In genomic region chr4:133149364-133149695, GRCh38 we compare ENCODE assay signal across 10 cellular contexts. TPM values are rescaled to one million over a fixed set of nuclear protein-coding genes. Genes with fewer than 3 reads are reported as not detected.
A peak's percentile ranks its signal among the peaks of the same experiment; 100 is the strongest.
DNase-seq lines count a peak whose midpoint lies in the region; ATAC-seq and TF ChIP-seq lines count a peak whose summit lies in the region.
"Had no signal": no experiment of that assay in that cellular context is flagged by ENCODE, and none has a peak within 500 bp of the region (broad histone marks: within the 10 kb centered on the region; RNA-seq: fewer than 3 reads in every experiment).

No MANE protein-coding gene starts in this region.

- H3K36me3 Mint-ChIP-seq in progenitor cell of endocrine pancreas (ENCODE audit: insufficient read depth): no peaks in the 10 kb centered on the region

- intact Hi-C loops in esophagus muscularis mucosa (cut with DNase I): no loop called here

- no peak for TF ChIP-seq POLR2A in esophagus muscularis mucosa (IDR thresholded peaks at IDR 0.05; ENCODE audit: low read depth)

- no peak for TF ChIP-seq RAD21 in SK-N-SH (IDR thresholded peaks at IDR 0.05; ENCODE audit: low read length)

- POLR2A ChIA-PET in SK-N-SH (lab: Yijun Ruan, JAX): no interaction called here

- peak overlapping the region; percentile 33 to 73 (median 67) for H3K4me2 ChIP-seq in BLaER1 treated with 17β-estradiol and CSF1 and Interleukin-3, amounts not matched to agents 10 nM and 100 nM
- H3K4me2 ChIP-seq in SK-N-SH: peak overlapping the region; percentile 82
- no peak overlapping the region for H3K4me2 ChIP-seq in Karpas-422 (ENCODE audit: low read depth, low read length, poor library complexity, severe bottlenecking)

- no peaks in the 10 kb centered on the region for H3K9me3 Mint-ChIP-seq in progenitor cell of endocrine pancreas (ENCODE audit: low read depth)

- no peak overlapping the region for H3K27ac ChIP-seq in BLaER1 treated with 17β-estradiol and CSF1 and Interleukin-3, amounts not matched to agents 10 nM and 100 nM
- H3K27ac ChIP-seq in SK-N-SH (ENCODE audit: low read depth in 2 of 2, low read length in 1 of 2) (no peak overlapping the region), esophagus muscularis mucosa (replicated peaks in 1 of 4) (no peak overlapping the region), Karpas-422 (ENCODE audit: low read length) (no peak overlapping the region)

- H3K9me2 ChIP-seq in SK-N-SH (no peaks in the 10 kb centered on the region), Karpas-422 (replicated peaks; ENCODE audit: insufficient read depth, low read length) (no peaks in the 10 kb centered on the region)

- peaks cover 5% of the 10 kb centered on the region for H3F3A ChIP-seq in SK-N-SH (replicated peaks; ENCODE audit: insufficient read depth)

- no peaks in the 10 kb centered on the region; a peak in 1 of 22 replicates for H4K20me1 ChIP-seq in BLaER1 treated with 17β-estradiol and CSF1 and Interleukin-3, amounts not matched to agents 10 nM and 100 nM
- no peaks in the 10 kb centered on the region for H4K20me1 ChIP-seq in SK-N-SH (ENCODE audit: insufficient read depth)
- no peaks in the 10 kb centered on the region for H4K20me1 ChIP-seq in Karpas-422 (ENCODE audit: insufficient read depth, low read depth, low read length)

- peaks cover 89% of the 10 kb centered on the region for H3K27me3 Mint-ChIP-seq in progenitor cell of endocrine pancreas

- TF ChIP-seq CTCF in SK-N-SH (IDR thresholded peaks at IDR 0.05): no peak
- TF ChIP-seq CTCF in esophagus muscularis mucosa (IDR thresholded peaks at IDR 0.05): no peak
- no peak for TF ChIP-seq CTCF in progenitor cell of endocrine pancreas (IDR thresholded peaks at IDR 0.05; ENCODE audit: unreplicated experiment)

- H3K36me3 ChIP-seq in BLaER1 treated with 17β-estradiol and CSF1 and Interleukin-3, amounts not matched to agents 10 nM and 100 nM: no peaks in the 10 kb centered on the region
- H3K36me3 ChIP-seq in SK-N-SH (replicated peaks in 1 of 2; ENCODE audit: control insufficient read depth in 1 of 2, insufficient read depth in 2 of 2, low read length in 1 of 2): no peaks in the 10 kb centered on the region
- no peaks in the 10 kb centered on the region for H3K36me3 ChIP-seq in esophagus muscularis mucosa
- no peaks in the 10 kb centered on the region for H3K36me3 ChIP-seq in Karpas-422 (ENCODE audit: insufficient read depth, low read length)

- H3K27me3 ChIP-seq in BLaER1 treated with 17β-estradiol and CSF1 and Interleukin-3, amounts not matched to agents 10 nM and 100 nM: peaks cover 30 to 49% (median 42%) of the 10 kb centered on the region in 11 experiments
- H3K27me3 ChIP-seq in SK-N-SH (ENCODE audit: insufficient read depth) (peaks cover 74% of the 10 kb centered on the region), esophagus muscularis mucosa (peaks cover 6 to 61% (median 28%) of the 10 kb centered on the region in 4 donors), Karpas-422 (ENCODE audit: low read length) (no peaks in the 10 kb centered on the region)

- peaks cover 9 to 23% (median 16%) of the 10 kb centered on the region in 10 experiments; a peak in 16 of 20 replicates for H3K4me1 ChIP-seq in BLaER1 treated with 17β-estradiol and CSF1 and Interleukin-3, amounts not matched to agents 10 nM and 100 nM
- H3K4me1 ChIP-seq in SK-N-SH (ENCODE audit: control insufficient read depth in 1 of 2, insufficient read depth in 2 of 2, low read depth in 1 of 2, low read length in 1 of 2) (peaks cover 0 to 18% of the 10 kb centered on the region in 2 experiments; a peak in 2 of 4 replicates), esophagus muscularis mucosa (peaks cover 62 to 75% (median 73%) of the 10 kb centered on the region in 4 donors), Karpas-422 (ENCODE audit: low read length) (no peaks in the 10 kb centered on the region)

- peak overlapping the region in 6 of 11 experiments; percentile 8 to 46 (median 34); a peak in 4 of 22 replicates for H3K9ac ChIP-seq in BLaER1 treated with 17β-estradiol and CSF1 and Interleukin-3, amounts not matched to agents 10 nM and 100 nM
- no peak overlapping the region for H3K9ac ChIP-seq in SK-N-SH
- no peak overlapping the region for H3K9ac ChIP-seq in Karpas-422 (ENCODE audit: low read length)

- TF ChIP-seq EP300 in SK-N-SH (IDR thresholded peaks at IDR 0.05; ENCODE audit: borderline replicate concordance in 1 of 2, low read depth in 1 of 2, low read length in 1 of 2) (no peak), esophagus muscularis mucosa (IDR thresholded peaks at IDR 0.05) (no peak)

- peak overlapping the region; percentile 40 to 66 (median 55) for H3K4me3 ChIP-seq in BLaER1 treated with 17β-estradiol and CSF1 and Interleukin-3, amounts not matched to agents 10 nM and 100 nM
- peak overlapping the region; percentile 47 to 59 for H3K4me3 ChIP-seq in SK-N-SH (ENCODE audit: low read depth in 2 of 2, low read length in 1 of 2)
- peak overlapping the region; percentile 51 to 62 (median 56) for H3K4me3 ChIP-seq in esophagus muscularis mucosa
- H3K4me3 ChIP-seq in Karpas-422 (ENCODE audit: low read length): no peak overlapping the region

- peaks cover 52% of the 10 kb centered on the region for H3K4me1 Mint-ChIP-seq in progenitor cell of endocrine pancreas (ENCODE audit: low read depth)

- peak overlapping the region; percentile 71; the same call in 1 of the 2 replicates for H2AFZ ChIP-seq in SK-N-SH (ENCODE audit: low read depth)
- H2AFZ ChIP-seq in Karpas-422 (ENCODE audit: low read length): no peak overlapping the region

- peaks cover 55 to 66% (median 61%) of the 10 kb centered on the region in 11 experiments for H3K9me3 ChIP-seq in BLaER1 treated with 17β-estradiol and CSF1 and Interleukin-3, amounts not matched to agents 10 nM and 100 nM (replicated peaks in 1 of 11)
- H3K9me3 ChIP-seq in SK-N-SH: no peaks in the 10 kb centered on the region
- H3K9me3 ChIP-seq in esophagus muscularis mucosa: no peaks in the 10 kb centered on the region
- H3K9me3 ChIP-seq in Karpas-422 (ENCODE audit: low read length): no peaks in the 10 kb centered on the region; the same call in none of the 2 replicates

- CTCF ChIA-PET in SK-N-SH (lab: Yijun Ruan, JAX): interaction anchor here (0.7 to 3.7 kb wide), 2 partner anchors 10 to 1629 kb away, joined by 3 to 44 read pairs; no protein-coding TSS in a partner anchor

- H3K79me2 ChIP-seq in SK-N-SH (ENCODE audit: insufficient read depth) (no peaks in the 10 kb centered on the region), Karpas-422 (ENCODE audit: low read length) (no peaks in the 10 kb centered on the region)

- DNase-seq in SK-N-SH (no peak), esophagus muscularis mucosa (ENCODE audit: extremely low spot score) (no peak), progenitor cell of endocrine pancreas (ENCODE audit: low spot score, unreplicated experiment) (no peak), Karpas-422 (no peak), OCI-M1 (lab: John Stamatoyannopoulos, UW) (no peak)
- DNase-seq: activated effector memory CD4-positive, alpha-beta T cell treated with anti-CD3 and anti-CD28 coated beads, Interleukin-2, amount 50 U/mL, for 16 hours; NCI-H526 treated with DMSO at 0.1 percent for 48 hours had no signal

- no peak for ATAC-seq in HG02885 (IDR thresholded peaks at IDR 0.05; ENCODE audit: poor library complexity, unreplicated experiment)
- ATAC-seq in GM18909 (IDR thresholded peaks at IDR 0.05; ENCODE audit: poor library complexity, unreplicated experiment): no peak

- H3K27ac Mint-ChIP-seq in progenitor cell of endocrine pancreas: peak overlapping the region; percentile 30

- WGBS in SK-N-SH (ENCODE audit: low lambda C conversion rate): 3% methylated on average over 8 of the region's 8 CpGs
- 1% methylated on average over 8 of the region's 8 CpGs for WGBS in esophagus muscularis mucosa

- peak overlapping the region; percentile 70 for H3K4me3 Mint-ChIP-seq in progenitor cell of endocrine pancreas (ENCODE audit: low read depth)

TF ChIP-seq in SK-N-SH, 30 proteins besides CTCF, POLR2A, EP300 and RAD21 (continues in another document):
- TF ChIP-seq ZBTB33 (IDR thresholded peaks at IDR 0.05; ENCODE audit: borderline replicate concordance, low read depth) (no peak), FOXM1 (IDR thresholded peaks at IDR 0.05; ENCODE audit: low read depth) (no peak), SMC3 (IDR thresholded peaks at IDR 0.05; ENCODE audit: low read depth, low read length) (no peak), TAF1 (IDR thresholded peaks at IDR 0.05; ENCODE audit: borderline replicate concordance, low read depth, low read length) (no peak), EZH2phosphoT487 (IDR thresholded peaks at IDR 0.05; ENCODE audit: borderline replicate concordance, low read depth) (no peak), MXI1 (IDR thresholded peaks at IDR 0.05; ENCODE audit: low read depth, low read length) (no peak), PBX3 (IDR thresholded peaks at IDR 0.05) (no peak), RXRA (IDR thresholded peaks at IDR 0.05; ENCODE audit: borderline replicate concordance, low read depth) (no peak), JUND (IDR thresholded peaks at IDR 0.05) (no peak)

RNA-seq across cellular contexts. Expression of gene PCDH10, which starts 0.2 kb away (rescaled TPM):
- 0.02 and 0.05 TPM in 2 replicates for polyA plus RNA-seq in SK-N-SH (2012; rRNA removed)
- 0.03 and 0.04 TPM in 2 replicates for polyA plus RNA-seq in SK-N-SH (2012; cell fraction: cytosol; rRNA removed)
- 0.07 and 0.10 TPM in 2 replicates for polyA plus RNA-seq in SK-N-SH (2012; cell fraction: nucleus; rRNA removed)
- total RNA-seq in esophagus muscularis mucosa: under 1 TPM; 0.42 to 0.71 (median 0.62) TPM
- total RNA-seq in progenitor cell of endocrine pancreas: 0.53 and 0.69 TPM in 2 replicates
- total RNA-seq in Karpas-422 (2014; rRNA removed; shearing (Covaris generic); ENCODE audit: low replicate concordance): not detected in 2 replicates

Comparison
In these comparisons a context has a peak if more than half of its experiments do, and no peak if none do; other contexts are left out.
1. H3K9ac ChIP-seq: peak in BLaER1 treated with 17β-estradiol and CSF1 and Interleukin-3, amounts not matched to agents 10 nM and 100 nM (6 of 11); none in SK-N-SH (single experiment) and Karpas-422 (single experiment).